In genomic region chr11:85783758-85784157, GRCh38 we compare ENCODE assay signal across 15 cellular contexts. TPM values are rescaled to one million over a fixed set of nuclear protein-coding genes. Genes with fewer than 3 reads are reported as not detected.
A peak's percentile ranks its signal among the peaks of the same experiment; 100 is the strongest.
DNase-seq lines count a peak whose midpoint lies in the region; ATAC-seq and FAIRE-seq lines count a peak whose summit lies in the region.
"Had no signal": no experiment of that assay in that cellular context is flagged by ENCODE, and none has a peak within 500 bp of the region (broad histone marks: within the 10 kb centered on the region; RNA-seq: fewer than 3 reads in every experiment).

No MANE protein-coding gene starts in this region.

- peak overlapping the region; percentile 49 for H3K27ac Mint-ChIP-seq in central memory CD8-positive, alpha-beta T cell (ENCODE audit: low read depth)
- H3K27ac Mint-ChIP-seq in natural killer cell treated with Interleukin-12 subunit alpha and Interleukin-12 subunit beta and Interleukin-15 and Interleukin-18, amount 100 ng/mL, for 72 hours: peak overlapping the region; percentile 87 to 99

- H3K4me3 Mint-ChIP-seq in central memory CD8-positive, alpha-beta T cell: no peak overlapping the region
- peak overlapping the region; percentile 77 for H3K4me3 Mint-ChIP-seq in natural killer cell treated with Interleukin-12 subunit alpha and Interleukin-12 subunit beta and Interleukin-15 and Interleukin-18, amount 100 ng/mL, for 72 hours

- DNase-seq in G401 (ENCODE audit: low spot score): peak; percentile 79
- peak; percentile 21 for DNase-seq in RCC 7860 (ENCODE audit: low spot score)
- no peak for DNase-seq in central memory CD8-positive, alpha-beta T cell (ENCODE audit: low spot score in 2 of 2)
- DNase-seq in natural killer cell treated with Interleukin-12 subunit alpha and Interleukin-12 subunit beta and Interleukin-15 and Interleukin-18, amount 100 ng/mL, for 72 hours (ENCODE audit: low spot score): peak; percentile 84
- no peak for DNase-seq in amygdala (lab: John Stamatoyannopoulos, UW)
- DNase-seq in activated CD4-positive, alpha-beta T cell treated with anti-CD3 and anti-CD28 coated beads, Interleukin-2, amount 50 U/mL, for 4 hours: no peak
- no peak for DNase-seq in SKM-1 treated with dmso at 0.1 percent for 144 hours (lab: John Stamatoyannopoulos, UW; ENCODE audit: unreplicated experiment)
- DNase-seq: DMS153, EL, MM.1S, NCI-H1105 treated with DMSO at 0.1 percent for 48 hours, NCI-H187, NCI-H774, SIG-M5 had no signal

- H3K4me1 Mint-ChIP-seq in central memory CD8-positive, alpha-beta T cell: peaks cover 64% of the 10 kb centered on the region
- H3K4me1 Mint-ChIP-seq in natural killer cell treated with Interleukin-12 subunit alpha and Interleukin-12 subunit beta and Interleukin-15 and Interleukin-18, amount 100 ng/mL, for 72 hours (ENCODE audit: low read depth in 2 of 2): peaks cover 76 to 79% of the 10 kb centered on the region in 2 donors

- in situ Hi-C loops in G401 (cut with HindIII; ENCODE audit: low sequenced_read_pairs): no loop called here

- peaks cover 8% of the 10 kb centered on the region for H3K9me3 Mint-ChIP-seq in central memory CD8-positive, alpha-beta T cell
- peaks cover 5% of the 10 kb centered on the region for H3K9me3 Mint-ChIP-seq in natural killer cell treated with Interleukin-12 subunit alpha and Interleukin-12 subunit beta and Interleukin-15 and Interleukin-18, amount 100 ng/mL, for 72 hours

- no peak for ATAC-seq in central memory CD8-positive, alpha-beta T cell (replicated peaks; ENCODE audit: extremely low read depth, poor library complexity, severe bottlenecking)
- peak; percentile 54 to 77 for ATAC-seq in natural killer cell treated with Interleukin-12 subunit alpha and Interleukin-12 subunit beta and Interleukin-15 and Interleukin-18, amount 100 ng/mL, for 72 hours

- no peak for FAIRE-seq in RCC 7860 (lab: Jason Lieb, UNC)
- FAIRE-seq: H54 had no signal

- H3K27me3 Mint-ChIP-seq in central memory CD8-positive, alpha-beta T cell: no peaks in the 10 kb centered on the region
- H3K27me3 Mint-ChIP-seq in natural killer cell treated with Interleukin-12 subunit alpha and Interleukin-12 subunit beta and Interleukin-15 and Interleukin-18, amount 100 ng/mL, for 72 hours: no peaks in the 10 kb centered on the region

- peaks cover 2% of the 10 kb centered on the region for H3K36me3 Mint-ChIP-seq in central memory CD8-positive, alpha-beta T cell (ENCODE audit: insufficient read depth)
- H3K36me3 Mint-ChIP-seq in natural killer cell treated with Interleukin-12 subunit alpha and Interleukin-12 subunit beta and Interleukin-15 and Interleukin-18, amount 100 ng/mL, for 72 hours: peaks cover 17% of the 10 kb centered on the region

RNA-seq across cellular contexts. Expression of gene SYTL2, which starts 27.2 kb away (rescaled TPM):
- total RNA-seq in G401 (2014; rRNA removed; shearing (Covaris generic)): 16.0 and 16.8 TPM in 2 replicates
- total RNA-seq in natural killer cell treated with Interleukin-12 subunit alpha and Interleukin-12 subunit beta and Interleukin-15 and Interleukin-18, amount 100 ng/mL, for 72 hours: 10 to 100 TPM; 68.8 to 74.8 TPM

Comparison
In these comparisons a context has a peak if more than half of its experiments do, and no peak if none do; other contexts are left out.
1. DNase-seq: peak in G401 (single experiment), RCC 7860 (single experiment) and natural killer cell treated with Interleukin-12 subunit alpha and Interleukin-12 subunit beta and Interleukin-15 and Interleukin-18, amount 100 ng/mL, for 72 hours (single experiment); none in central memory CD8-positive, alpha-beta T cell (0 of 2), amygdala (0 of 56), activated CD4-positive, alpha-beta T cell treated with anti-CD3 and anti-CD28 coated beads, Interleukin-2, amount 50 U/mL, for 4 hours (0 of 2) and SKM-1 treated with dmso at 0.1 percent for 144 hours (single experiment).